In genomic region chr17:66573078-66573477, GRCh38 we compare ENCODE assay signal across 24 cellular contexts.
"Had no signal": no experiment of that assay in that cellular context is flagged by ENCODE, and none has a peak within 500 bp of the region (broad histone marks: within the 10 kb centered on the region; RNA-seq: fewer than 3 reads in every experiment).

No MANE protein-coding gene starts in this region.

- H3K9me3 Mint-ChIP-seq: endodermal cell; natural killer cell treated with Interleukin-12 subunit alpha and Interleukin-12 subunit beta and Interleukin-15 and Interleukin-18, amount 100 ng/mL, for 72 hours; stimulated activated naive CD8-positive, alpha-beta T cell treated with anti-CD3 and anti-CD28 coated beads, Interleukin-15, amount 100 ng/mL, for 72 hours had no signal

- H3K36me3 Mint-ChIP-seq: natural killer cell treated with Interleukin-12 subunit alpha and Interleukin-12 subunit beta and Interleukin-15 and Interleukin-18, amount 100 ng/mL, for 72 hours; stimulated activated naive B cell treated with anti-CD40 and anti-IgM and Interleukin-4, amounts not matched to agents 10 μg/mL and 1 μg/mL and 100 μg/mL, for 72 hours had no signal

- H3K27ac Mint-ChIP-seq: endodermal cell; natural killer cell treated with Interleukin-12 subunit alpha and Interleukin-12 subunit beta and Interleukin-15 and Interleukin-18, amount 100 ng/mL, for 72 hours; progenitor cell of endocrine pancreas; stimulated activated naive B cell treated with anti-CD40 and anti-IgM and Interleukin-4, amounts not matched to agents 10 μg/mL and 1 μg/mL and 100 μg/mL, for 72 hours; stimulated activated naive CD8-positive, alpha-beta T cell treated with anti-CD3 and anti-CD28 coated beads, Interleukin-15, amount 100 ng/mL, for 72 hours had no signal

- H3K4me2 ChIP-seq: smooth muscle cell had no signal

- H3K9me3 ChIP-seq: pancreas, testis, tibial nerve, upper lobe of right lung, vagina had no signal

- H3K27me3 ChIP-seq: foreskin keratinocyte, pancreas, testis, tibial nerve, upper lobe of right lung, vagina had no signal

- H3K4me3 ChIP-seq: lung, pancreas, smooth muscle cell, testis, tibial nerve, upper lobe of right lung, vagina had no signal

- DNase-seq: effector CD4-positive, alpha-beta T cell; endodermal cell; erythroblast; foreskin keratinocyte; kidney; left cardiac atrium; left ventricle myocardium superior; mesenchymal stem cell; midbrain; occipital lobe; pancreas; right cardiac atrium; stimulated activated CD4-positive, alpha-beta T cell treated with anti-CD3 and anti-CD28 coated beads, Interleukin-4, amount 100 ng/mL, for 1 hour; stimulated activated CD8-positive, alpha-beta memory T cell treated with anti-CD3 and anti-CD28 coated beads, Interleukin-4, amount 100 ng/mL, for 48 hours; stimulated activated naive B cell treated with anti-CD40 and anti-IgM and Interleukin-4, amounts not matched to agents 10 μg/mL and 1 μg/mL and 100 μg/mL, for 72 hours; stimulated activated naive CD8-positive, alpha-beta T cell treated with anti-CD3 and anti-CD28 coated beads, Interleukin-15, amount 100 ng/mL, for 72 hours; testis; upper lobe of right lung had no signal

- ATAC-seq: foreskin keratinocyte; left cardiac atrium; left ventricle myocardium superior; natural killer cell treated with Interleukin-12 subunit alpha and Interleukin-12 subunit beta and Interleukin-15 and Interleukin-18, amount 100 ng/mL, for 72 hours; pancreas; right cardiac atrium; stimulated activated naive B cell treated with anti-CD40 and anti-IgM and Interleukin-4, amounts not matched to agents 10 μg/mL and 1 μg/mL and 100 μg/mL, for 72 hours; stimulated activated naive CD8-positive, alpha-beta T cell treated with anti-CD3 and anti-CD28 coated beads, Interleukin-15, amount 100 ng/mL, for 72 hours; upper lobe of right lung had no signal

- H3K4me1 ChIP-seq: pancreas, testis had no signal

- H3K4me1 Mint-ChIP-seq: stimulated activated naive B cell treated with anti-CD40 and anti-IgM and Interleukin-4, amounts not matched to agents 10 μg/mL and 1 μg/mL and 100 μg/mL, for 72 hours had no signal

- H3K27me3 Mint-ChIP-seq: natural killer cell treated with Interleukin-12 subunit alpha and Interleukin-12 subunit beta and Interleukin-15 and Interleukin-18, amount 100 ng/mL, for 72 hours; progenitor cell of endocrine pancreas; stimulated activated naive CD8-positive, alpha-beta T cell treated with anti-CD3 and anti-CD28 coated beads, Interleukin-15, amount 100 ng/mL, for 72 hours had no signal

- H3K36me3 ChIP-seq: pancreas, tibial nerve, upper lobe of right lung, vagina had no signal

- H3K27ac ChIP-seq: foreskin keratinocyte, pancreas, testis, tibial nerve, upper lobe of right lung, vagina had no signal

- H3K4me3 Mint-ChIP-seq: endodermal cell; natural killer cell treated with Interleukin-12 subunit alpha and Interleukin-12 subunit beta and Interleukin-15 and Interleukin-18, amount 100 ng/mL, for 72 hours; stimulated activated naive B cell treated with anti-CD40 and anti-IgM and Interleukin-4, amounts not matched to agents 10 μg/mL and 1 μg/mL and 100 μg/mL, for 72 hours; stimulated activated naive CD8-positive, alpha-beta T cell treated with anti-CD3 and anti-CD28 coated beads, Interleukin-15, amount 100 ng/mL, for 72 hours had no signal
